Comparison of ENCODE assay signal across 17 cellular contexts in genomic region chr11:96894587-96894986, GRCh38.
DNase-seq lines count a peak whose midpoint lies in the region; ATAC-seq and TF ChIP-seq lines count a peak whose summit lies in the region.
"Had no signal": no experiment of that assay in that cellular context is flagged by ENCODE, and none has a peak within 500 bp of the region (broad histone marks: within the 10 kb centered on the region; RNA-seq: fewer than 3 reads in every experiment).

No MANE protein-coding gene starts in this region.

- no peak overlapping the region for H2BK120ac ChIP-seq in mesendoderm (ENCODE audit: low read depth, low read length)

- POLR2A ChIA-PET in WTC11 (lab: Charles Lee): no interaction called here
- POLR2A ChIA-PET in CD8-positive, alpha-beta memory T cell (lab: Charles Lee): no interaction called here

- H3K4me1 ChIP-seq in GM23338 (ENCODE audit: insufficient read depth): peaks cover 3% of the 10 kb centered on the region; the same call in 1 of the 2 replicates
- peaks cover 11% of the 10 kb centered on the region for H3K4me1 ChIP-seq in HUES6 (ENCODE audit: control insufficient read depth, insufficient read depth, low read length)
- no peaks in the 10 kb centered on the region for H3K4me1 ChIP-seq in mesendoderm (ENCODE audit: control insufficient read depth, low read depth, low read length)
- H3K4me1 ChIP-seq in CD8-positive, alpha-beta memory T cell (ENCODE audit: insufficient read depth, low read length): no peaks in the 10 kb centered on the region
- no peaks in the 10 kb centered on the region for H3K4me1 ChIP-seq in body of pancreas
- H3K4me1 ChIP-seq: BLaER1 treated with 17β-estradiol and CSF1 and Interleukin-3, amounts not matched to agents 10 nM and 100 nM had no signal

- no peak for TF ChIP-seq POLR2A in body of pancreas (IDR thresholded peaks at IDR 0.05)

- no peak overlapping the region for H4K8ac ChIP-seq in mesendoderm (ENCODE audit: low read depth, low read length)

- no peak for ATAC-seq in GM23338
- ATAC-seq in WTC11: no peak
- ATAC-seq in GM19351 (IDR thresholded peaks at IDR 0.05; ENCODE audit: unreplicated experiment): no peak
- ATAC-seq in body of pancreas: no peak
- ATAC-seq: GM12878 had no signal

- no peak overlapping the region for H2BK15ac ChIP-seq in mesendoderm (replicated peaks; ENCODE audit: low read depth)

- H3K4me3 Mint-ChIP-seq in GM23338 (no peak overlapping the region), WTC11 (no peak overlapping the region)
- no peak overlapping the region for H3K4me3 Mint-ChIP-seq in CD8-positive, alpha-beta memory T cell
- no peak overlapping the region for H3K4me3 Mint-ChIP-seq in activated naive CD8-positive, alpha-beta T cell treated with anti-CD3 and anti-CD28 coated beads for 36 hours
- H3K4me3 Mint-ChIP-seq: CD4-positive, CD25-positive, alpha-beta regulatory T cell; HFFc6 had no signal

- H3K18ac ChIP-seq in mesendoderm (ENCODE audit: low read length): no peak overlapping the region

- no peak overlapping the region for H2AFZ ChIP-seq in GM23338

- H3K9me3 Mint-ChIP-seq in GM23338 (no peaks in the 10 kb centered on the region), WTC11 (peaks cover 10% of the 10 kb centered on the region)
- H3K9me3 Mint-ChIP-seq in CD8-positive, alpha-beta memory T cell: peaks cover 2 to 30% (median 2%) of the 10 kb centered on the region in 5 donors
- H3K9me3 Mint-ChIP-seq in activated naive CD8-positive, alpha-beta T cell treated with anti-CD3 and anti-CD28 coated beads for 36 hours: peaks cover 4% of the 10 kb centered on the region

- no peaks in the 10 kb centered on the region for H3K27me3 ChIP-seq in GM23338 (ENCODE audit: insufficient read depth)
- H3K27me3 ChIP-seq in HUES6 (ENCODE audit: control insufficient read depth, insufficient read depth, low read length): no peaks in the 10 kb centered on the region
- H3K27me3 ChIP-seq in mesendoderm (ENCODE audit: insufficient read depth, low read length, poor library complexity): no peaks in the 10 kb centered on the region
- H3K27me3 ChIP-seq in CD8-positive, alpha-beta memory T cell (ENCODE audit: insufficient read depth, low read length, poor library complexity, severe bottlenecking): no peaks in the 10 kb centered on the region
- H3K27me3 ChIP-seq in body of pancreas: no peaks in the 10 kb centered on the region
- H3K27me3 ChIP-seq: BLaER1 treated with 17β-estradiol and CSF1 and Interleukin-3, amounts not matched to agents 10 nM and 100 nM had no signal

- CTCF ChIA-PET in WTC11 (lab: Charles Lee): interaction anchor here (1.1 kb wide), 1 partner anchor 430 kb away, joined by 10 read pairs; no protein-coding TSS in a partner anchor
- CTCF ChIA-PET in CD8-positive, alpha-beta memory T cell (lab: Charles Lee): no interaction called here

- peak overlapping the region; percentile 90 for H3K27ac Mint-ChIP-seq in GM23338
- peak overlapping the region; percentile 33 for H3K27ac Mint-ChIP-seq in WTC11
- H3K27ac Mint-ChIP-seq in CD8-positive, alpha-beta memory T cell: no peak overlapping the region
- H3K27ac Mint-ChIP-seq in activated naive CD8-positive, alpha-beta T cell treated with anti-CD3 and anti-CD28 coated beads for 36 hours: no peak overlapping the region
- H3K27ac Mint-ChIP-seq: CD4-positive, CD25-positive, alpha-beta regulatory T cell; HFFc6 had no signal

- no peak for TF ChIP-seq CTCF in GM23338 (conservative IDR thresholded peaks at IDR 0.05; ENCODE audit: low read depth in 2 of 2)
- no peak for TF ChIP-seq CTCF in WTC11 (IDR thresholded peaks at IDR 0.05)
- no peak for TF ChIP-seq CTCF in body of pancreas (IDR thresholded peaks at IDR 0.05)

- no peak overlapping the region for H3K56ac ChIP-seq in mesendoderm (ENCODE audit: low read length)

- H3K4me2 ChIP-seq in GM23338 (peak overlapping the region; percentile 12), mesendoderm (ENCODE audit: low read length) (no peak overlapping the region)
- H3K4me2 ChIP-seq: BLaER1 treated with 17β-estradiol and CSF1 and Interleukin-3, amounts not matched to agents 10 nM and 100 nM had no signal

- H2BK5ac ChIP-seq in mesendoderm (ENCODE audit: low read length): no peak overlapping the region

- H3K27ac ChIP-seq in GM23338 (ENCODE audit: low read depth): peak overlapping the region; percentile 73
- H3K27ac ChIP-seq in HUES6 (ENCODE audit: low read depth, low read length): peak overlapping the region; percentile 86
- no peak overlapping the region for H3K27ac ChIP-seq in mesendoderm (ENCODE audit: low read depth, low read length)
- H3K27ac ChIP-seq in CD8-positive, alpha-beta memory T cell (ENCODE audit: low read depth, low read length): no peak overlapping the region
- H3K27ac ChIP-seq in body of pancreas: no peak overlapping the region
- H3K27ac ChIP-seq: BLaER1 treated with 17β-estradiol and CSF1 and Interleukin-3, amounts not matched to agents 10 nM and 100 nM had no signal

- DNase-seq in GM23338 (ENCODE audit: low spot score): no peak
- DNase-seq in WTC11 (ENCODE audit: low spot score): no peak
- peak; percentile 81 for DNase-seq in mesendoderm
- no peak for DNase-seq in CD8-positive, alpha-beta memory T cell
- no peak for DNase-seq in body of pancreas
- no peak for DNase-seq in activated naive CD8-positive, alpha-beta T cell treated with anti-CD3 and anti-CD28 coated beads for 36 hours
- DNase-seq: ACHN; Calu3; CD4-positive, CD25-positive, alpha-beta regulatory T cell; DMS 273 treated with DMSO at 0.1 percent for 48 hours; HCEC 1CT; HFFc6; IMR-90 had no signal

- intact Hi-C loops in body of pancreas (cut with DNase I): no loop called here

- H3K4me1 Mint-ChIP-seq in GM23338 (peaks cover 10% of the 10 kb centered on the region), WTC11 (peaks cover 9% of the 10 kb centered on the region)
- H3K4me1 Mint-ChIP-seq in CD8-positive, alpha-beta memory T cell: no peaks in the 10 kb centered on the region
- no peaks in the 10 kb centered on the region for H3K4me1 Mint-ChIP-seq in activated naive CD8-positive, alpha-beta T cell treated with anti-CD3 and anti-CD28 coated beads for 36 hours
- H3K4me1 Mint-ChIP-seq: CD4-positive, CD25-positive, alpha-beta regulatory T cell had no signal

- H3K9ac ChIP-seq in HUES6 (ENCODE audit: low read length): peak overlapping the region; percentile 31
- no peak overlapping the region for H3K9ac ChIP-seq in mesendoderm (ENCODE audit: low read length)
- H3K9ac ChIP-seq: BLaER1 treated with 17β-estradiol and CSF1 and Interleukin-3, amounts not matched to agents 10 nM and 100 nM had no signal

- no peak overlapping the region for H3K23ac ChIP-seq in mesendoderm (ENCODE audit: low read length)

- H3K36me3 Mint-ChIP-seq in GM23338 (ENCODE audit: low read depth) (no peaks in the 10 kb centered on the region), WTC11 (no peaks in the 10 kb centered on the region)
- H3K36me3 Mint-ChIP-seq in CD8-positive, alpha-beta memory T cell: no peaks in the 10 kb centered on the region
- no peaks in the 10 kb centered on the region for H3K36me3 Mint-ChIP-seq in activated naive CD8-positive, alpha-beta T cell treated with anti-CD3 and anti-CD28 coated beads for 36 hours
- H3K36me3 Mint-ChIP-seq: CD4-positive, CD25-positive, alpha-beta regulatory T cell had no signal

- H2AK5ac ChIP-seq in mesendoderm (ENCODE audit: low read length): no peak overlapping the region

- no peaks in the 10 kb centered on the region for H3K79me2 ChIP-seq in GM23338 (replicated peaks; ENCODE audit: insufficient read depth)
- H3K79me2 ChIP-seq in mesendoderm (ENCODE audit: control insufficient read depth, insufficient read depth, low read length): no peaks in the 10 kb centered on the region

- H3K79me1 ChIP-seq in mesendoderm (ENCODE audit: low read length): no peaks in the 10 kb centered on the region

- H4K5ac ChIP-seq in mesendoderm (ENCODE audit: low read length): no peak overlapping the region

- no peaks in the 10 kb centered on the region for H3K9me3 ChIP-seq in HUES6 (ENCODE audit: control insufficient read depth, insufficient read depth, low read depth, low read length)
- no peaks in the 10 kb centered on the region for H3K9me3 ChIP-seq in CD8-positive, alpha-beta memory T cell (ENCODE audit: low read length)
- no peaks in the 10 kb centered on the region for H3K9me3 ChIP-seq in body of pancreas
- H3K9me3 ChIP-seq: BLaER1 treated with 17β-estradiol and CSF1 and Interleukin-3, amounts not matched to agents 10 nM and 100 nM had no signal

- no peak overlapping the region for H3K4ac ChIP-seq in mesendoderm (ENCODE audit: low read depth, low read length)

- H3K9me2 ChIP-seq in GM23338 (ENCODE audit: insufficient read depth): no peaks in the 10 kb centered on the region

- H4K20me1 ChIP-seq in GM23338 (replicated peaks; ENCODE audit: insufficient read depth): no peaks in the 10 kb centered on the region
- H4K20me1 ChIP-seq: BLaER1 treated with 17β-estradiol and CSF1 and Interleukin-3, amounts not matched to agents 10 nM and 100 nM had no signal

- H3K4me3 ChIP-seq in GM23338 (no peak overlapping the region), HUES6 (ENCODE audit: low read depth, low read length) (no peak overlapping the region), mesendoderm (ENCODE audit: low read length) (no peak overlapping the region), body of pancreas (no peak overlapping the region)
- no peak overlapping the region for H3K4me3 ChIP-seq in CD8-positive, alpha-beta memory T cell (ENCODE audit: low read length)
- H3K4me3 ChIP-seq: BLaER1 treated with 17β-estradiol and CSF1 and Interleukin-3, amounts not matched to agents 10 nM and 100 nM; GM12878 had no signal

- no peaks in the 10 kb centered on the region for H3K36me3 ChIP-seq in GM23338 (ENCODE audit: insufficient read depth)
- H3K36me3 ChIP-seq in HUES6 (ENCODE audit: control insufficient read depth, insufficient read depth, low read length): no peaks in the 10 kb centered on the region
- H3K36me3 ChIP-seq in mesendoderm (ENCODE audit: control insufficient read depth, insufficient read depth, low read length): no peaks in the 10 kb centered on the region
- H3K36me3 ChIP-seq in CD8-positive, alpha-beta memory T cell (ENCODE audit: insufficient read depth, low read length): no peaks in the 10 kb centered on the region
- H3K36me3 ChIP-seq in body of pancreas (replicated peaks in 1 of 2; ENCODE audit: insufficient read depth in 1 of 2, low read depth in 2 of 2): no peaks in the 10 kb centered on the region
- H3K36me3 ChIP-seq: BLaER1 treated with 17β-estradiol and CSF1 and Interleukin-3, amounts not matched to agents 10 nM and 100 nM had no signal

- H3F3A ChIP-seq in GM23338 (replicated peaks; ENCODE audit: low read depth): no peaks in the 10 kb centered on the region

- no CpG with 5 or more reads among the region's 1 CpG for WGBS in mesendoderm (ENCODE audit: extremely low coverage, insufficient coverage, low lambda C conversion rate)
- 13 to 18% methylated on average over 1 of the region's 1 CpG for WGBS in body of pancreas, 2 donors

- H3K27me3 Mint-ChIP-seq in GM23338 (ENCODE audit: insufficient read depth, low read depth, poor library complexity) (no peaks in the 10 kb centered on the region), WTC11 (ENCODE audit: low read depth) (no peaks in the 10 kb centered on the region)
- H3K27me3 Mint-ChIP-seq in CD8-positive, alpha-beta memory T cell: no peaks in the 10 kb centered on the region
- no peaks in the 10 kb centered on the region for H3K27me3 Mint-ChIP-seq in activated naive CD8-positive, alpha-beta T cell treated with anti-CD3 and anti-CD28 coated beads for 36 hours
- H3K27me3 Mint-ChIP-seq: CD4-positive, CD25-positive, alpha-beta regulatory T cell had no signal

Comparison
In these comparisons a context has a peak if more than half of its experiments do, and no peak if none do; other contexts are left out.
1. H3K27ac ChIP-seq: peak in GM23338 (single experiment) and HUES6 (single experiment); none in mesendoderm (single experiment), CD8-positive, alpha-beta memory T cell (single experiment) and body of pancreas (0 of 4).
2. H3K27ac Mint-ChIP-seq: peak in GM23338 (single experiment) and WTC11 (single experiment); none in CD8-positive, alpha-beta memory T cell (0 of 8) and activated naive CD8-positive, alpha-beta T cell treated with anti-CD3 and anti-CD28 coated beads for 36 hours (single experiment).